Comparison of ENCODE assay signal across 8 cellular contexts in genomic region chr12:113097716-113098427, GRCh38. TPM values are rescaled to one million over a fixed set of nuclear protein-coding genes. Genes with fewer than 3 reads are reported as not detected.
DNase-seq lines count a peak whose midpoint lies in the region; ATAC-seq and TF ChIP-seq lines count a peak whose summit lies in the region.

No MANE protein-coding gene starts in this region.

- H3K36me3 Mint-ChIP-seq in activated T-helper 17 cell treated with anti-CD3 and anti-CD28 coated beads, Interleukin-2, amount 50 U/mL, for 72 hours (ENCODE audit: low read depth) = peaks cover 6% of the 10 kb centered on the region

- peak overlapping the region; percentile 80 for H3K27ac Mint-ChIP-seq in activated T-helper 17 cell treated with anti-CD3 and anti-CD28 coated beads, Interleukin-2, amount 50 U/mL, for 72 hours

- DNase-seq in NCI-H82 treated with DMSO at 0.1 percent for 48 hours (lab: John Stamatoyannopoulos, UW; ENCODE audit: unreplicated experiment) = peak; percentile 36
- no peak for DNase-seq in NCI-H82 (lab: John Stamatoyannopoulos, UW)
- no peak for DNase-seq in thoracic aorta (ENCODE audit: low spot score)
- no peak for DNase-seq in HK-2 (ENCODE audit: unreplicated experiment)

- H3K36me3 ChIP-seq in iPS-18a (ENCODE audit: control insufficient read depth, low read depth, low read length) (no peaks in the 10 kb centered on the region), thoracic aorta (no peaks in the 10 kb centered on the region)

- H3K27me3 ChIP-seq in iPS-18a (ENCODE audit: control insufficient read depth, insufficient read depth, low read length) (no peaks in the 10 kb centered on the region), thoracic aorta (replicated peaks; ENCODE audit: insufficient read depth) (no peaks in the 10 kb centered on the region)

- H3K4me3 ChIP-seq in iPS-18a (ENCODE audit: low read length) = peak overlapping the region; percentile 11
- peak overlapping the region; percentile 12 for H3K4me3 ChIP-seq in thoracic aorta

- TF ChIP-seq CTCF in thoracic aorta (IDR thresholded peaks at IDR 0.05) = no peak

- H3K4me1 ChIP-seq in iPS-18a (ENCODE audit: control insufficient read depth, low read depth, low read length) (peaks cover 10% of the 10 kb centered on the region), thoracic aorta (ENCODE audit: control insufficient read depth in 1 of 2, low read depth in 2 of 2) (peaks cover 0 to 17% of the 10 kb centered on the region in 2 donors)

- peaks cover 10% of the 10 kb centered on the region for H3K4me1 Mint-ChIP-seq in activated T-helper 17 cell treated with anti-CD3 and anti-CD28 coated beads, Interleukin-2, amount 50 U/mL, for 72 hours

- no peak overlapping the region for H3K9ac ChIP-seq in iPS-18a (ENCODE audit: low read length)

- H3K27me3 Mint-ChIP-seq in activated T-helper 17 cell treated with anti-CD3 and anti-CD28 coated beads, Interleukin-2, amount 50 U/mL, for 72 hours = no peaks in the 10 kb centered on the region

- no peaks in the 10 kb centered on the region for H3K9me3 Mint-ChIP-seq in activated T-helper 17 cell treated with anti-CD3 and anti-CD28 coated beads, Interleukin-2, amount 50 U/mL, for 72 hours

- peak overlapping the region; percentile 34 for H3K4me3 Mint-ChIP-seq in activated T-helper 17 cell treated with anti-CD3 and anti-CD28 coated beads, Interleukin-2, amount 50 U/mL, for 72 hours

- peak; percentile 13 for ATAC-seq in activated T-helper 17 cell treated with anti-CD3 and anti-CD28 coated beads, Interleukin-2, amount 50 U/mL, for 72 hours (replicated peaks)
- ATAC-seq in thoracic aorta (ENCODE audit: insufficient number of reproducible peaks, low FRiP score, low read depth) (no peak), GM19463 (IDR thresholded peaks at IDR 0.05; ENCODE audit: unreplicated experiment) (no peak), HG02870 (IDR thresholded peaks at IDR 0.05; ENCODE audit: unreplicated experiment) (no peak)

- H3K9me3 ChIP-seq in iPS-18a (ENCODE audit: control insufficient read depth, low read depth, low read length) (no peaks in the 10 kb centered on the region), thoracic aorta (no peaks in the 10 kb centered on the region)

- H3K27ac ChIP-seq in iPS-18a (ENCODE audit: low read length) (no peak overlapping the region), thoracic aorta (no peak overlapping the region)

RNA-seq across cellular contexts. Expression of gene RASAL1, which starts 37.7 kb away (rescaled TPM):
- total RNA-seq in activated T-helper 17 cell treated with anti-CD3 and anti-CD28 coated beads, Interleukin-2, amount 50 U/mL, for 72 hours = 10 to 100 TPM in 1 of 2 donors, 1 to 10 TPM in 1; 1.0 to 21.3 TPM
- total RNA-seq in thoracic aorta = 1 to 10 TPM in 1 of 2 donors, not detected in 1; 2.0 TPM

RNA-seq across cellular contexts. Expression of gene DTX1, which starts 41.3 kb away (rescaled TPM):
- total RNA-seq in activated T-helper 17 cell treated with anti-CD3 and anti-CD28 coated beads, Interleukin-2, amount 50 U/mL, for 72 hours = 10 to 100 TPM; 13.2 to 17.4 TPM
- total RNA-seq in thoracic aorta = 1 to 10 TPM in 1 of 2 donors, under 1 TPM in 1; 0.41 to 1.3 TPM

RNA-seq across cellular contexts. Expression of gene CFAP73, which starts 51.7 kb away (rescaled TPM):
- total RNA-seq in activated T-helper 17 cell treated with anti-CD3 and anti-CD28 coated beads, Interleukin-2, amount 50 U/mL, for 72 hours = 1 to 10 TPM in 1 of 2 donors, under 1 TPM in 1; 0.32 to 1.2 TPM
- not detected for total RNA-seq in thoracic aorta

Comparison
In these comparisons a context has a peak if more than half of its experiments do, and no peak if none do; other contexts are left out.
1. RNA of gene DTX1, which starts 41.3 kb away (total RNA-seq): 13.2 to 17.4 TPM in activated T-helper 17 cell treated with anti-CD3 and anti-CD28 coated beads, Interleukin-2, amount 50 U/mL, for 72 hours; 0.41 to 1.3 TPM in thoracic aorta; every median in the first group is over 4 times any median in the second.